34 cellular contexts compared by ENCODE assay signal in genomic region chr1:234093107-234093506, GRCh38.
"Had no signal": no experiment of that assay in that cellular context is flagged by ENCODE, and none has a peak within 500 bp of the region (broad histone marks: within the 10 kb centered on the region; RNA-seq: fewer than 3 reads in every experiment).

No MANE protein-coding gene starts in this region.

- DNase-seq: activated CD4-positive, alpha-beta memory T cell treated with anti-CD3 and anti-CD28 coated beads for 36 hours; activated CD4-positive, alpha-beta T cell treated with anti-CD3 and anti-CD28 coated beads for 36 hours; activated CD4-positive, alpha-beta T cell treated with anti-CD3 and anti-CD28 coated beads, Interleukin-2, amount 10 ng/mL, durations not matched to agents 24 days and 14 days; activated CD4-positive, CD25-positive, alpha-beta regulatory T cell; activated CD4-positive, CD25-positive, alpha-beta regulatory T cell treated with anti-CD3 and anti-CD28 coated beads, Interleukin-2, amount 50 U/mL, for 72 hours; activated CD8-positive, alpha-beta memory T cell treated with anti-CD3 and anti-CD28 coated beads, Interleukin-2, amount 10 ng/mL, durations not matched to agents 7 days and 5 days; activated CD8-positive, alpha-beta memory T cell treated with anti-CD3 and anti-CD28 coated beads, Interleukin-2, amount 50 U/mL, for 4 hours; activated CD8-positive, alpha-beta T cell treated with anti-CD3 and anti-CD28 coated beads, Interleukin-2, amount 10 ng/mL, durations not matched to agents 7 days and 5 days; activated effector memory CD4-positive, alpha-beta T cell treated with anti-CD3 and anti-CD28 coated beads, Interleukin-2, amount 50 U/mL, for 16 hours; activated naive CD4-positive, alpha-beta T cell treated with anti-CD3 and anti-CD28 coated beads for 36 hours; activated naive CD8-positive, alpha-beta T cell treated with anti-CD3 and anti-CD28 coated beads for 36 hours; activated naive CD8-positive, alpha-beta T cell treated with anti-CD3 and anti-CD28 coated beads, Interleukin-2, amount 50 U/mL, for 24 hours; activated T-cell treated with anti-CD3 and anti-CD28 coated beads, Interleukin-2, amount 50 U/mL, for 1 hour; activated T-cell treated with anti-CD3 and anti-CD28 coated beads, Interleukin-2, amount 50 U/mL, for 48 hours; adrenal gland; cortex of kidney; dermis blood vessel endothelial cell; effector CD4-positive, alpha-beta T cell; effector memory CD8-positive, alpha-beta T cell; esophagus squamous epithelium; foreskin melanocyte; T-helper 1 cell; T-helper 17 cell; T1000 had no signal

- H3K27ac ChIP-seq: adrenal gland, body of pancreas, epithelial cell of prostate, esophagus squamous epithelium, gastroesophageal sphincter had no signal

- H3K4me3 ChIP-seq: adrenal gland, body of pancreas, esophagus squamous epithelium, gastroesophageal sphincter had no signal

- H3K36me3 Mint-ChIP-seq: activated CD4-positive, alpha-beta memory T cell treated with anti-CD3 and anti-CD28 coated beads for 36 hours; activated CD8-positive, alpha-beta memory T cell treated with anti-CD3 and anti-CD28 coated beads, Interleukin-2, amount 10 ng/mL, durations not matched to agents 7 days and 5 days; activated naive CD8-positive, alpha-beta T cell treated with anti-CD3 and anti-CD28 coated beads for 36 hours had no signal

- H3K36me3 ChIP-seq: adrenal gland, esophagus squamous epithelium, gastroesophageal sphincter had no signal

- H3K9me3 Mint-ChIP-seq: activated CD4-positive, alpha-beta T cell treated with anti-CD3 and anti-CD28 coated beads, Interleukin-2, amount 10 ng/mL, durations not matched to agents 24 days and 14 days; activated naive CD4-positive, alpha-beta T cell treated with anti-CD3 and anti-CD28 coated beads for 36 hours; activated naive CD8-positive, alpha-beta T cell treated with anti-CD3 and anti-CD28 coated beads for 36 hours; activated naive CD8-positive, alpha-beta T cell treated with anti-CD3 and anti-CD28 coated beads, Interleukin-2, amount 50 U/mL, for 24 hours; activated T-helper 1 cell treated with anti-CD3 and anti-CD28 coated beads, Interleukin-12 subunit alpha, Interleukin-12 subunit beta, Interleukin-2, Interleukin-4 antibody, amounts not matched to agents 30 ng/mL and 10 ng/mL and 1 ng/mL, durations not matched to agents 14 hours and 24 hours and 36 hours; activated T-helper 2 cell treated with anti-CD3 and anti-CD28 coated beads, Interferon-gamma antibody, Interleukin-2, Interleukin-4, amounts not matched to agents 10 μg/mL and 5 μg/mL and 100 μg/mL, durations not matched to agents 14 hours and 24 hours and 36 hours; effector memory CD8-positive, alpha-beta T cell; T-helper 2 cell treated with Interferon-gamma antibody and Interleukin-4, amounts not matched to agents 5 μg/mL and 100 μg/mL, for 36 hours had no signal

- ATAC-seq: activated CD4-positive, alpha-beta T cell treated with anti-CD3 and anti-CD28 coated beads for 36 hours; activated CD8-positive, alpha-beta memory T cell treated with anti-CD3 and anti-CD28 coated beads, Interleukin-2, amount 10 ng/mL, durations not matched to agents 7 days and 5 days; activated CD8-positive, alpha-beta T cell treated with anti-CD3 and anti-CD28 coated beads, Interleukin-2, amount 10 ng/mL, durations not matched to agents 7 days and 5 days; activated naive CD8-positive, alpha-beta T cell treated with anti-CD3 and anti-CD28 coated beads, Interleukin-2, amount 50 U/mL, for 24 hours; body of pancreas; effector memory CD8-positive, alpha-beta T cell; T-helper 17 cell had no signal

- H3K27ac Mint-ChIP-seq: activated CD4-positive, alpha-beta memory T cell treated with anti-CD3 and anti-CD28 coated beads for 36 hours; activated CD4-positive, alpha-beta T cell treated with anti-CD3 and anti-CD28 coated beads for 36 hours; activated CD4-positive, alpha-beta T cell treated with anti-CD3 and anti-CD28 coated beads, Interleukin-2, amount 10 ng/mL, durations not matched to agents 24 days and 14 days; activated CD8-positive, alpha-beta memory T cell treated with anti-CD3 and anti-CD28 coated beads, Interleukin-2, amount 10 ng/mL, durations not matched to agents 7 days and 5 days; activated CD8-positive, alpha-beta T cell treated with anti-CD3 and anti-CD28 coated beads, Interleukin-2, amount 10 ng/mL, durations not matched to agents 7 days and 5 days; activated naive CD4-positive, alpha-beta T cell treated with anti-CD3 and anti-CD28 coated beads for 36 hours; activated naive CD4-positive, alpha-beta T cell treated with anti-CD3 and anti-CD28 coated beads, Interleukin-2, amount 50 U/mL, for 24 hours; activated naive CD8-positive, alpha-beta T cell treated with anti-CD3 and anti-CD28 coated beads for 36 hours; activated naive CD8-positive, alpha-beta T cell treated with anti-CD3 and anti-CD28 coated beads, Interleukin-2, amount 50 U/mL, for 24 hours; activated T-helper 1 cell treated with anti-CD3 and anti-CD28 coated beads, Interleukin-12 subunit alpha, Interleukin-12 subunit beta, Interleukin-2, Interleukin-4 antibody, amounts not matched to agents 30 ng/mL and 10 ng/mL and 1 ng/mL, durations not matched to agents 14 hours and 24 hours and 36 hours; activated T-helper 2 cell treated with anti-CD3 and anti-CD28 coated beads, Interferon-gamma antibody, Interleukin-2, Interleukin-4, amounts not matched to agents 10 μg/mL and 5 μg/mL and 100 μg/mL, durations not matched to agents 14 hours and 24 hours and 36 hours; effector memory CD8-positive, alpha-beta T cell; T-helper 17 cell; T-helper 2 cell treated with Interferon-gamma antibody and Interleukin-4, amounts not matched to agents 5 μg/mL and 100 μg/mL, for 36 hours had no signal

- FAIRE-seq: colon, endometrium, endothelial cell of umbilical vein had no signal

- H3K4me1 Mint-ChIP-seq: activated CD4-positive, alpha-beta T cell treated with anti-CD3 and anti-CD28 coated beads for 36 hours; activated CD4-positive, alpha-beta T cell treated with anti-CD3 and anti-CD28 coated beads, Interleukin-2, amount 10 ng/mL, durations not matched to agents 24 days and 14 days; activated CD8-positive, alpha-beta memory T cell treated with anti-CD3 and anti-CD28 coated beads, Interleukin-2, amount 10 ng/mL, durations not matched to agents 7 days and 5 days; activated naive CD4-positive, alpha-beta T cell treated with anti-CD3 and anti-CD28 coated beads, Interleukin-2, amount 50 U/mL, for 24 hours; activated naive CD8-positive, alpha-beta T cell treated with anti-CD3 and anti-CD28 coated beads for 36 hours; activated naive CD8-positive, alpha-beta T cell treated with anti-CD3 and anti-CD28 coated beads, Interleukin-2, amount 50 U/mL, for 24 hours; T-helper 17 cell had no signal

- H3K9me3 ChIP-seq: adrenal gland had no signal

- H3K4me3 Mint-ChIP-seq: activated CD4-positive, alpha-beta memory T cell treated with anti-CD3 and anti-CD28 coated beads for 36 hours; activated CD4-positive, alpha-beta T cell treated with anti-CD3 and anti-CD28 coated beads for 36 hours; activated CD4-positive, alpha-beta T cell treated with anti-CD3 and anti-CD28 coated beads, Interleukin-2, amount 10 ng/mL, durations not matched to agents 24 days and 14 days; activated CD8-positive, alpha-beta memory T cell treated with anti-CD3 and anti-CD28 coated beads, Interleukin-2, amount 10 ng/mL, durations not matched to agents 7 days and 5 days; activated CD8-positive, alpha-beta T cell treated with anti-CD3 and anti-CD28 coated beads, Interleukin-2, amount 10 ng/mL, durations not matched to agents 7 days and 5 days; activated naive CD4-positive, alpha-beta T cell treated with anti-CD3 and anti-CD28 coated beads for 36 hours; activated naive CD4-positive, alpha-beta T cell treated with anti-CD3 and anti-CD28 coated beads, Interleukin-2, amount 50 U/mL, for 24 hours; activated naive CD8-positive, alpha-beta T cell treated with anti-CD3 and anti-CD28 coated beads for 36 hours; activated naive CD8-positive, alpha-beta T cell treated with anti-CD3 and anti-CD28 coated beads, Interleukin-2, amount 50 U/mL, for 24 hours; activated T-helper 1 cell treated with anti-CD3 and anti-CD28 coated beads, Interleukin-12 subunit alpha, Interleukin-12 subunit beta, Interleukin-2, Interleukin-4 antibody, amounts not matched to agents 30 ng/mL and 10 ng/mL and 1 ng/mL, durations not matched to agents 14 hours and 24 hours and 36 hours; effector memory CD8-positive, alpha-beta T cell; T-helper 17 cell; T-helper 2 cell treated with Interferon-gamma antibody and Interleukin-4, amounts not matched to agents 5 μg/mL and 100 μg/mL, for 36 hours had no signal

- H3K27me3 ChIP-seq: adrenal gland had no signal

- H3K4me1 ChIP-seq: adrenal gland, body of pancreas, esophagus squamous epithelium, gastroesophageal sphincter had no signal
